In genomic region chr1:186073697-186074096, GRCh38 we compare ENCODE assay signal across 5 cellular contexts.
"Had no signal": no experiment of that assay in that cellular context is flagged by ENCODE, and none has a peak within 500 bp of the region (broad histone marks: within the 10 kb centered on the region; RNA-seq: fewer than 3 reads in every experiment).

No MANE protein-coding gene starts in this region.

- DNase-seq: GDM1, GF-D8 had no signal

- FAIRE-seq: GM12892, GM18507, GM19239 had no signal
